Comparison of ENCODE assay signal across 8 cellular contexts in the genomic region with DNA sequence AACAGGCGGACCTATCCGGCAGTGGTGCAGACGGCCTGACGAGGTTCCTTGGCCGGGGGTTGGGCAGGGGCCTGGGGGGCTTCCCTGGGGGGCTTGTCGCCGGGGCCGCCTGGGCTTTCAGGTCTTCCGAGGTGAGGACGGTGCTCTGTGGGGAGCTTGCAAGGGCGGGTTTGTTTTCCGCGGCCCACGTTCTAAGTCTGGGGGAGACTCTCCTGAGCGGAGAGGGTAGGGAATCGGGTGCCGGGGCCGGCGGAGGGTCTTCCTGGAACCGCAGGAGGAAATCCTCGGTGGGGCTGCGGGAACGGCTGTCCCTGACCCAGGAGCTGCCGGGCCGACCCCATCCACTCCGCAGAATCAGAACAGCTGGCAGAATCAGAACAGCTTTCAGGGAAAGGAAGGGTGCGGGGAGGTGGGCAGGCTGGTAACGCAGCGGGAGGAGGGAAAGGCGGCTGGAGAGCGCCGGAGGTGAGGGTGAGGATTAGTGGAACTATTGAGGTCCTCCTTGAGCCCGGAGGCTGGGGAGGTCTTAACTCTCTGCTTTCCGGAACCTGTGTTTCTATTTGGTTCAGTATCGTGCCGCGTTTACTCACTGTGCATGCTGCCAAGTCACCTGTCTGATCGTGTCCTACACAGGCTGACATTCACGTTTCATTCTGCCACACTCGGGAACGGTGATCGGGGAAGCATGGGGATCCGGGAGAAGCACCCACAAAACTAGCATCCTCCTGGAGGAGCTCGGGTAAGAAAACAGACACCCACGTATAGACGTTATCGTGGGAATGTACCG. TPM values are rescaled to one million over a fixed set of nuclear protein-coding genes. Genes with fewer than 3 reads are reported as not detected.
A peak's percentile ranks its signal among the peaks of the same experiment; 100 is the strongest.
DNase-seq lines count a peak whose midpoint lies in the region; ATAC-seq and TF ChIP-seq lines count a peak whose summit lies in the region.

No MANE protein-coding gene starts in this region.

- H3K36me3 ChIP-seq in adipocyte (ENCODE audit: control insufficient read depth, insufficient read depth, low read length, severe bottlenecking) (peaks cover 28% of the 10 kb centered on the region), right atrium auricular region (peaks cover 20% of the 10 kb centered on the region), rectal smooth muscle tissue (ENCODE audit: control insufficient read depth, insufficient read depth, low read length) (peaks cover 11% of the 10 kb centered on the region)

- peak; percentile 4 for ATAC-seq in HG02763 (IDR thresholded peaks at IDR 0.05; ENCODE audit: unreplicated experiment)

- DNase-seq in GM12864 (ENCODE audit: low read depth) (no peak), NCI-H510A treated with DMSO at 0.1 percent for 48 hours (lab: John Stamatoyannopoulos, UW) (peak; percentile 38), adipocyte (ENCODE audit: low read depth) (peak; percentile 64), right atrium auricular region (ENCODE audit: low spot score) (no peak), mucosa of gallbladder (ENCODE audit: low spot score) (no peak)

- H3K9ac ChIP-seq in adipocyte (ENCODE audit: low read length), result peak overlapping the region; percentile 92
- H3K9ac ChIP-seq in rectal smooth muscle tissue (ENCODE audit: low read length), result peak overlapping the region; percentile 53

- H3K27ac ChIP-seq in 22Rv1, result peak overlapping the region; percentile 77
- H3K27ac ChIP-seq in right atrium auricular region, result peak overlapping the region; percentile 90 to 94
- H3K27ac ChIP-seq in rectal smooth muscle tissue (ENCODE audit: low read depth, low read length), result peak overlapping the region; percentile 75

- no peaks in the 10 kb centered on the region for H3K9me3 ChIP-seq in adipocyte (ENCODE audit: control insufficient read depth, low read length)
- no peaks in the 10 kb centered on the region for H3K9me3 ChIP-seq in right atrium auricular region

- H3K4me1 ChIP-seq in adipocyte (ENCODE audit: control insufficient read depth, insufficient read depth, low read length), result peaks cover 34% of the 10 kb centered on the region
- H3K4me1 ChIP-seq in right atrium auricular region, result peaks cover 0 to 52% of the 10 kb centered on the region in 2 donors
- no peaks in the 10 kb centered on the region for H3K4me1 ChIP-seq in rectal smooth muscle tissue (ENCODE audit: control insufficient read depth, insufficient read depth, low read length)

- no peak for TF ChIP-seq CTCF in 22Rv1 (IDR thresholded peaks at IDR 0.05)
- TF ChIP-seq CTCF in GM12864 (IDR thresholded peaks at IDR 0.05; ENCODE audit: low read depth, low read length, missing control alignments), result no peak
- TF ChIP-seq CTCF in right atrium auricular region (IDR thresholded peaks at IDR 0.05), result no peak

- H3K27me3 ChIP-seq in adipocyte (replicated peaks; ENCODE audit: control insufficient read depth, insufficient read depth, low read length) (no peaks in the 10 kb centered on the region), right atrium auricular region (no peaks in the 10 kb centered on the region), rectal smooth muscle tissue (ENCODE audit: control insufficient read depth, insufficient read depth, low read length) (no peaks in the 10 kb centered on the region)

- H3K4me3 ChIP-seq in GM12864 (ENCODE audit: low read depth, low read length) (peak overlapping the region; percentile 75), adipocyte (ENCODE audit: low read length) (peak overlapping the region; percentile 96), right atrium auricular region (peak overlapping the region; percentile 99 to 100), rectal smooth muscle tissue (ENCODE audit: low read length) (peak overlapping the region; percentile 89)

RNA-seq across cellular contexts. Expression of gene CPSF4L, which starts 28.9 kb away (rescaled TPM):
- total RNA-seq in right atrium auricular region (not detected), mucosa of gallbladder (not detected)

RNA-seq across cellular contexts. Expression of gene COG1, which starts 39.9 kb away (rescaled TPM):
- 10 to 100 TPM; 17.3 to 21.3 TPM for total RNA-seq in right atrium auricular region
- total RNA-seq in mucosa of gallbladder, result 50.6 TPM

Comparison
In these comparisons a context has a peak if more than half of its experiments do, and no peak if none do; other contexts are left out.
1. DNase-seq: peak in NCI-H510A treated with DMSO at 0.1 percent for 48 hours (single experiment) and adipocyte (single experiment); none in GM12864 (single experiment), right atrium auricular region (single experiment) and mucosa of gallbladder (single experiment).
2. Peak in every context shown above with its lines, with median percentiles within 50 percentile points of each other: H3K27ac ChIP-seq and H3K4me3 ChIP-seq.